34 cellular contexts compared by ENCODE assay signal in genomic region chr16:11276880-11277593, GRCh38. TPM values are rescaled to one million over a fixed set of nuclear protein-coding genes. Genes with fewer than 3 reads are reported as not detected.
"Had no signal": no experiment of that assay in that cellular context is flagged by ENCODE, and none has a peak within 500 bp of the region (broad histone marks: within the 10 kb centered on the region; RNA-seq: fewer than 3 reads in every experiment).

No MANE protein-coding gene starts in this region.

- H3K4me1 Mint-ChIP-seq: activated CD4-positive, alpha-beta memory T cell treated with anti-CD3 and anti-CD28 coated beads, Interleukin-2, amount 10 ng/mL, durations not matched to agents 7 days and 5 days had no signal

- H3K4me3 ChIP-seq: breast epithelium, SK-N-MC had no signal

- H3K36me3 Mint-ChIP-seq: activated naive CD8-positive, alpha-beta T cell treated with anti-CD3 and anti-CD28 coated beads, Interleukin-2, amount 10 ng/mL, durations not matched to agents 7 days and 5 days; T-cell had no signal

- H3K27ac Mint-ChIP-seq: activated CD4-positive, alpha-beta memory T cell treated with anti-CD3 and anti-CD28 coated beads, Interleukin-2, amount 10 ng/mL, durations not matched to agents 7 days and 5 days; activated naive CD4-positive, alpha-beta T cell treated with anti-CD3 and anti-CD28 coated beads for 36 hours; activated naive CD8-positive, alpha-beta T cell treated with anti-CD3 and anti-CD28 coated beads, Interleukin-2, amount 10 ng/mL, durations not matched to agents 7 days and 5 days; activated T-helper 17 cell treated with anti-CD3 and anti-CD28 coated beads, Interleukin-2, amount 50 U/mL, for 72 hours had no signal

- H3K27ac ChIP-seq: breast epithelium, SK-N-MC, VCaP had no signal

- H3K27me3 Mint-ChIP-seq: activated T-helper 17 cell treated with anti-CD3 and anti-CD28 coated beads, Interleukin-2, amount 50 U/mL, for 72 hours; T-cell had no signal

- H3K27me3 ChIP-seq: breast epithelium had no signal

- H3K36me3 ChIP-seq: breast epithelium had no signal

- H3K4me3 Mint-ChIP-seq: activated CD4-positive, alpha-beta memory T cell treated with anti-CD3 and anti-CD28 coated beads, Interleukin-2, amount 10 ng/mL, durations not matched to agents 7 days and 5 days; activated naive CD4-positive, alpha-beta T cell treated with anti-CD3 and anti-CD28 coated beads for 36 hours; activated naive CD8-positive, alpha-beta T cell treated with anti-CD3 and anti-CD28 coated beads, Interleukin-2, amount 10 ng/mL, durations not matched to agents 7 days and 5 days; activated T-helper 17 cell treated with anti-CD3 and anti-CD28 coated beads, Interleukin-2, amount 50 U/mL, for 72 hours; T-cell had no signal

- ATAC-seq: activated T-helper 17 cell treated with anti-CD3 and anti-CD28 coated beads, Interleukin-2, amount 50 U/mL, for 72 hours; Panc1; Right ventricle myocardium inferior; T-cell had no signal

- H3K4me1 ChIP-seq: breast epithelium had no signal

- H3K9me3 Mint-ChIP-seq: activated CD4-positive, alpha-beta memory T cell treated with anti-CD3 and anti-CD28 coated beads, Interleukin-2, amount 10 ng/mL, durations not matched to agents 7 days and 5 days; activated naive CD4-positive, alpha-beta T cell treated with anti-CD3 and anti-CD28 coated beads for 36 hours; activated naive CD8-positive, alpha-beta T cell treated with anti-CD3 and anti-CD28 coated beads, Interleukin-2, amount 10 ng/mL, durations not matched to agents 7 days and 5 days; activated T-helper 17 cell treated with anti-CD3 and anti-CD28 coated beads, Interleukin-2, amount 50 U/mL, for 72 hours; T-cell had no signal

- DNase-seq: activated CD4-positive, alpha-beta memory T cell treated with anti-CD3 and anti-CD28 coated beads, Interleukin-2, amount 10 ng/mL, durations not matched to agents 7 days and 5 days; activated CD4-positive, alpha-beta T cell treated with anti-CD3 and anti-CD28 coated beads, Interleukin-2, amount 50 U/mL, for 1 hour; activated CD4-positive, CD25-positive, alpha-beta regulatory T cell; activated gamma-delta T cell; activated naive CD4-positive, alpha-beta T cell treated with anti-CD3 and anti-CD28 coated beads for 36 hours; activated naive CD8-positive, alpha-beta T cell treated with anti-CD3 and anti-CD28 coated beads, Interleukin-2, amount 10 ng/mL, durations not matched to agents 7 days and 5 days; activated T-cell treated with anti-CD3 and anti-CD28 coated beads for 4 hours; activated T-cell treated with anti-CD3 and anti-CD28 coated beads, Interleukin-2, amount 50 U/mL, for 48 hours; aorta; caudate nucleus; KG1; NCI-H1092; NCI-H1417 treated with DMSO at 0.1 percent for 48 hours; NCI-H1694; NCI-H2029; NCI-H345; NCI-H510A; NCI-H526 treated with DMSO at 0.1 percent for 48 hours; NCI-H82; RPMI8226; T-cell; T-helper 2 cell; T1000 had no signal

- H3K9me3 ChIP-seq: breast epithelium had no signal

RNA-seq across cellular contexts. Expression of gene PRM2, which starts 0.8 kb away (rescaled TPM):
- total RNA-seq: activated CD4-positive, alpha-beta memory T cell treated with anti-CD3 and anti-CD28 coated beads, Interleukin-2, amount 10 ng/mL, durations not matched to agents 7 days and 5 days; activated CD8-positive, alpha-beta memory T cell treated with anti-CD3 and anti-CD28 coated beads for 36 hours; activated naive CD4-positive, alpha-beta T cell treated with anti-CD3 and anti-CD28 coated beads for 36 hours; activated naive CD8-positive, alpha-beta T cell treated with anti-CD3 and anti-CD28 coated beads, Interleukin-2, amount 10 ng/mL, durations not matched to agents 7 days and 5 days; activated T-helper 17 cell treated with anti-CD3 and anti-CD28 coated beads, Interleukin-2, amount 50 U/mL, for 72 hours; aorta; breast epithelium; cerebellum; LHCN-M2; M059J; OCI-LY7; Right ventricle myocardium inferior; T-cell had no signal
- polyA plus RNA-seq: aorta had no signal

RNA-seq across cellular contexts. Expression of gene PRM3, which starts 3.6 kb away (rescaled TPM):
- total RNA-seq: activated CD4-positive, alpha-beta memory T cell treated with anti-CD3 and anti-CD28 coated beads, Interleukin-2, amount 10 ng/mL, durations not matched to agents 7 days and 5 days; activated CD8-positive, alpha-beta memory T cell treated with anti-CD3 and anti-CD28 coated beads for 36 hours; activated naive CD4-positive, alpha-beta T cell treated with anti-CD3 and anti-CD28 coated beads for 36 hours; activated naive CD8-positive, alpha-beta T cell treated with anti-CD3 and anti-CD28 coated beads, Interleukin-2, amount 10 ng/mL, durations not matched to agents 7 days and 5 days; activated T-helper 17 cell treated with anti-CD3 and anti-CD28 coated beads, Interleukin-2, amount 50 U/mL, for 72 hours; aorta; breast epithelium; cerebellum; LHCN-M2; M059J; OCI-LY7; Right ventricle myocardium inferior; T-cell had no signal
- polyA plus RNA-seq: aorta had no signal

RNA-seq across cellular contexts. Expression of gene PRM1, which starts 4.1 kb away (rescaled TPM):
- total RNA-seq: activated CD4-positive, alpha-beta memory T cell treated with anti-CD3 and anti-CD28 coated beads, Interleukin-2, amount 10 ng/mL, durations not matched to agents 7 days and 5 days; activated CD8-positive, alpha-beta memory T cell treated with anti-CD3 and anti-CD28 coated beads for 36 hours; activated naive CD4-positive, alpha-beta T cell treated with anti-CD3 and anti-CD28 coated beads for 36 hours; activated naive CD8-positive, alpha-beta T cell treated with anti-CD3 and anti-CD28 coated beads, Interleukin-2, amount 10 ng/mL, durations not matched to agents 7 days and 5 days; activated T-helper 17 cell treated with anti-CD3 and anti-CD28 coated beads, Interleukin-2, amount 50 U/mL, for 72 hours; aorta; breast epithelium; cerebellum; LHCN-M2; M059J; OCI-LY7; Right ventricle myocardium inferior; T-cell had no signal
- polyA plus RNA-seq: aorta had no signal

RNA-seq across cellular contexts. Expression of gene TNP2, which starts 7.9 kb away (rescaled TPM):
- total RNA-seq: activated CD4-positive, alpha-beta memory T cell treated with anti-CD3 and anti-CD28 coated beads, Interleukin-2, amount 10 ng/mL, durations not matched to agents 7 days and 5 days; activated CD8-positive, alpha-beta memory T cell treated with anti-CD3 and anti-CD28 coated beads for 36 hours; activated naive CD4-positive, alpha-beta T cell treated with anti-CD3 and anti-CD28 coated beads for 36 hours; activated naive CD8-positive, alpha-beta T cell treated with anti-CD3 and anti-CD28 coated beads, Interleukin-2, amount 10 ng/mL, durations not matched to agents 7 days and 5 days; activated T-helper 17 cell treated with anti-CD3 and anti-CD28 coated beads, Interleukin-2, amount 50 U/mL, for 72 hours; aorta; breast epithelium; cerebellum; LHCN-M2; M059J; OCI-LY7; Right ventricle myocardium inferior; T-cell had no signal
- polyA plus RNA-seq: aorta had no signal
